1 cellular context compared by ENCODE assay signal in genomic region chr2:73987109-73987947, GRCh38.
A peak's percentile ranks its signal among the peaks of the same experiment; 100 is the strongest.
TF ChIP-seq lines count a peak whose summit lies in the region.

No MANE protein-coding gene starts in this region.

TF ChIP-seq in K562, 482 proteins besides CTCF, POLR2A, EP300 and RAD21 (continued from another document and continues in another):
- TF ChIP-seq KAT7 (CRISPR knock-in tag; IDR thresholded peaks at IDR 0.05; ENCODE audit: borderline replicate concordance) (no peak), ILF3 (IDR thresholded peaks at IDR 0.05; ENCODE audit: borderline replicate concordance) (no peak), KDM4B (IDR thresholded peaks at IDR 0.05; ENCODE audit: borderline replicate concordance in 2 of 2, low read depth in 1 of 2) (no peak), ZBTB7A (IDR thresholded peaks at IDR 0.05; ENCODE audit: borderline replicate concordance, control insufficient read depth, low read depth, low read length) (peak; percentile 26; the same call in 1 of the 2 replicates), SMARCA4 (IDR thresholded peaks at IDR 0.05) (no peak), ZNF263 (CRISPR knock-in tag; IDR thresholded peaks at IDR 0.05; ENCODE audit: borderline replicate concordance) (0 out of 2 replicates have a peak, but pooled peaks have one; percentile 4), FOXA3 (CRISPR knock-in tag; conservative IDR thresholded peaks at IDR 0.05 in 1 of 2, IDR thresholded peaks at IDR 0.05 in 1 of 2) (no peak), ZNF146 (CRISPR knock-in tag; IDR thresholded peaks at IDR 0.05; ENCODE audit: unreplicated experiment) (no peak), MTF1 (CRISPR knock-in tag; IDR thresholded peaks at IDR 0.05; ENCODE audit: borderline replicate concordance) (no peak), REST (CRISPR knock-in tag; IDR thresholded peaks at IDR 0.05; ENCODE audit: low read depth) (peak; percentile 84), RERE (CRISPR knock-in tag; IDR thresholded peaks at IDR 0.05; ENCODE audit: borderline replicate concordance) (no peak), MBD1 (CRISPR knock-in tag; IDR thresholded peaks at IDR 0.05) (no peak), E2F8 (IDR thresholded peaks at IDR 0.05; ENCODE audit: low read depth, partially characterized antibody) (no peak), POLR3G (IDR thresholded peaks at IDR 0.05; ENCODE audit: extremely low read depth, insufficient read length, insufficient replicate concordance) (no peak), CTBP1 (IDR thresholded peaks at IDR 0.05; ENCODE audit: borderline replicate concordance) (no peak), MTA1 (IDR thresholded peaks at IDR 0.05; ENCODE audit: borderline replicate concordance) (no peak), HNRNPLL (IDR thresholded peaks at IDR 0.05; ENCODE audit: low read depth, low read length, poor library complexity, severe bottlenecking) (peak; percentile 44), PRPF4 (IDR thresholded peaks at IDR 0.05; ENCODE audit: insufficient read depth, low read depth, low read length, poor library complexity, severe bottlenecking) (no peak), HNRNPL (IDR thresholded peaks at IDR 0.05; ENCODE audit: low read depth, low read length) (no peak), HINFP (tag; conservative IDR thresholded peaks at IDR 0.05; ENCODE audit: low read depth) (no peak), HSF4 (CRISPR knock-in tag; IDR thresholded peaks at IDR 0.05; ENCODE audit: borderline replicate concordance) (no peak), ZNF407 (IDR thresholded peaks at IDR 0.05; ENCODE audit: low read depth) (no peak), EGR1 (conservative IDR thresholded peaks at IDR 0.05) (no peak), YY1 (IDR thresholded peaks at IDR 0.05; ENCODE audit: borderline replicate concordance in 1 of 3, control insufficient read depth in 1 of 3, extremely low read depth in 1 of 3, insufficient read depth in 3 of 3, insufficient read length in 1 of 3, insufficient replicate concordance in 2 of 3, low read depth in 1 of 3, low read length in 2 of 3) (peak in 1 of 3 experiments; percentile 31), RBFOX2 (IDR thresholded peaks at IDR 0.05; ENCODE audit: low read depth, low read length) (peak; percentile 43; the same call in 1 of the 2 replicates), PKNOX1 (IDR thresholded peaks at IDR 0.05) (peak; percentile 45), SAP30 (IDR thresholded peaks at IDR 0.05; ENCODE audit: borderline replicate concordance, insufficient read depth, low read depth, low read length, poor library complexity, severe bottlenecking) (peak; percentile 31), KLF6 (CRISPR knock-in tag; IDR thresholded peaks at IDR 0.05; ENCODE audit: borderline replicate concordance) (no peak)
